20 cellular contexts compared by ENCODE assay signal in the genomic region with DNA sequence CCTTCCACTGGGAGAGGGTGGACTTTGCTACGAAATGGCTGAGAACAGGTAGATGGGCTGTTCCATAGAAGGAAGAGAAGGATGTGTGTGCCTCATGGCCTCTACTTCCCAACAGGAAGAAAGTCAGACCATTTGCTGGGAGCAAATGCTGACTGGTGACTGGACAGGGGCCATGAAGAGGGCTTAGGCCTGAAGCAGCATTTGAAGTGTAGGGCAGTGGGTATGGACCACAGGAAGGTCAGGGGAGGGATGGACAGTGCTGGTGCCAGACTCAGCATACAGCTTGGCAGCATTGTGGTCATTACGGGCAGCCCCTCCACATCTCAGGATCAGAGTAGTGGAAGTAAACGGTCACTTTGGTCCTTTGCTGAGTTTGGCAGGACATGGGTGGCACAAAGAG.
"Had no signal": no experiment of that assay in that cellular context is flagged by ENCODE, and none has a peak within 500 bp of the region (broad histone marks: within the 10 kb centered on the region; RNA-seq: fewer than 3 reads in every experiment).

No MANE protein-coding gene starts in this region.

- H3K9me3 ChIP-seq: esophagus squamous epithelium, gastroesophageal sphincter, suprapubic skin, thyroid gland, upper lobe of left lung, uterus had no signal

- ATAC-seq: gastroesophageal sphincter; left colon; left ventricle myocardium superior; naive thymus-derived CD4-positive, alpha-beta T cell; stimulated activated effector memory CD8-positive, alpha-beta T cell treated with anti-CD3 and anti-CD28 coated beads, Interleukin-12 subunit alpha, Interleukin-12 subunit beta, amount 100 ng/mL, for 72 hours; stimulated activated naive CD8-positive, alpha-beta T cell treated with anti-CD3 and anti-CD28 coated beads, Interleukin-15, Interleukin-2, amounts not matched to agents 100 U/mL and 50 U/mL, for 24 hours had no signal

- H3K9me3 Mint-ChIP-seq: stimulated activated effector memory CD8-positive, alpha-beta T cell treated with anti-CD3 and anti-CD28 coated beads, Interleukin-12 subunit alpha, Interleukin-12 subunit beta, amount 100 ng/mL, for 72 hours had no signal

- H3K27ac ChIP-seq: coronary artery, epithelial cell of prostate, esophagus squamous epithelium, gastroesophageal sphincter, right atrium auricular region, suprapubic skin, thyroid gland, upper lobe of left lung, uterus had no signal

- DNase-seq: effector CD8-positive, alpha-beta T cell; esophagus squamous epithelium; foreskin fibroblast; left colon; left ventricle myocardium superior; mesendoderm; naive thymus-derived CD4-positive, alpha-beta T cell; stimulated activated CD4-positive, alpha-beta T cell treated with anti-CD3 and anti-CD28 coated beads, Interleukin-4, amount 100 ng/mL, for 1 hour; stimulated activated CD8-positive, alpha-beta memory T cell treated with anti-CD3 and anti-CD28 coated beads, Interleukin-4, amount 100 ng/mL, for 48 hours; stimulated activated naive CD8-positive, alpha-beta T cell treated with anti-CD3 and anti-CD28 coated beads, Interleukin-15, Interleukin-2, amounts not matched to agents 100 U/mL and 50 U/mL, for 24 hours; thyroid gland; upper lobe of left lung; uterus had no signal

- H3K4me3 Mint-ChIP-seq: naive thymus-derived CD4-positive, alpha-beta T cell; stimulated activated effector memory CD8-positive, alpha-beta T cell treated with anti-CD3 and anti-CD28 coated beads, Interleukin-12 subunit alpha, Interleukin-12 subunit beta, amount 100 ng/mL, for 72 hours had no signal

- H3K4me1 Mint-ChIP-seq: naive thymus-derived CD4-positive, alpha-beta T cell; stimulated activated effector memory CD8-positive, alpha-beta T cell treated with anti-CD3 and anti-CD28 coated beads, Interleukin-12 subunit alpha, Interleukin-12 subunit beta, amount 100 ng/mL, for 72 hours had no signal

- H3K4me3 ChIP-seq: coronary artery, esophagus squamous epithelium, gastroesophageal sphincter, right atrium auricular region, smooth muscle cell, suprapubic skin, thyroid gland, upper lobe of left lung, uterus had no signal

- H3K36me3 Mint-ChIP-seq: naive thymus-derived CD4-positive, alpha-beta T cell; stimulated activated effector memory CD8-positive, alpha-beta T cell treated with anti-CD3 and anti-CD28 coated beads, Interleukin-12 subunit alpha, Interleukin-12 subunit beta, amount 100 ng/mL, for 72 hours had no signal

- H3K36me3 ChIP-seq: esophagus squamous epithelium, gastroesophageal sphincter, right atrium auricular region, suprapubic skin, thyroid gland, upper lobe of left lung, uterus had no signal

- H3K27ac Mint-ChIP-seq: naive thymus-derived CD4-positive, alpha-beta T cell; stimulated activated effector memory CD8-positive, alpha-beta T cell treated with anti-CD3 and anti-CD28 coated beads, Interleukin-12 subunit alpha, Interleukin-12 subunit beta, amount 100 ng/mL, for 72 hours had no signal

- H3K4me1 ChIP-seq: esophagus squamous epithelium, gastroesophageal sphincter, right atrium auricular region, suprapubic skin, thyroid gland, upper lobe of left lung, uterus had no signal

- H3K27me3 ChIP-seq: right atrium auricular region, suprapubic skin, thyroid gland, upper lobe of left lung, uterus had no signal
